ENCODE assay signal across 1 cellular context in genomic region chr20:43572891-43573290, GRCh38.
TF ChIP-seq lines count a peak whose summit lies in the region.

No MANE protein-coding gene starts in this region.

TF ChIP-seq in HepG2, 621 proteins besides CTCF, POLR2A, EP300 and RAD21:
- TF ChIP-seq USF2 (IDR thresholded peaks at IDR 0.05; ENCODE audit: low read depth, low read length) (no peak), USF2 (CRISPR knock-in tag; IDR thresholded peaks at IDR 0.05; ENCODE audit: borderline replicate concordance) (no peak), ZNF839 (CRISPR knock-in tag; IDR thresholded peaks at IDR 0.05; ENCODE audit: borderline replicate concordance) (0 out of 2 replicates have a peak, but pooled peaks have one; percentile 18)
